In genomic region chr7:150997817-150998216, GRCh38 we compare ENCODE assay signal across 23 cellular contexts. TPM values are rescaled to one million over a fixed set of nuclear protein-coding genes. Genes with fewer than 3 reads are reported as not detected.
"Had no signal": no experiment of that assay in that cellular context is flagged by ENCODE, and none has a peak within 500 bp of the region (broad histone marks: within the 10 kb centered on the region; RNA-seq: fewer than 3 reads in every experiment).

No MANE protein-coding gene starts in this region.

- H3K9me3 ChIP-seq: pancreas, right lobe of liver, thoracic aorta, upper lobe of left lung had no signal

- H3K9me3 Mint-ChIP-seq: activated T-cell treated with anti-CD3 and anti-CD28 coated beads, Interleukin-2, amount 50 U/mL, for 24 hours; stimulated activated effector memory CD8-positive, alpha-beta T cell treated with anti-CD3 and anti-CD28 coated beads, Interleukin-12 subunit alpha, Interleukin-12 subunit beta, amount 100 ng/mL, for 72 hours; WTC11 had no signal

- H3K27me3 ChIP-seq: cardiac muscle cell, dorsolateral prefrontal cortex, pancreas, right lobe of liver, upper lobe of left lung had no signal

- H3K27ac Mint-ChIP-seq: activated CD8-positive, alpha-beta T cell treated with anti-CD3 and anti-CD28 coated beads, Interleukin-2, amount 10 ng/mL, durations not matched to agents 7 days and 5 days; activated T-cell treated with anti-CD3 and anti-CD28 coated beads, Interleukin-2, amount 50 U/mL, for 24 hours; stimulated activated effector memory CD8-positive, alpha-beta T cell treated with anti-CD3 and anti-CD28 coated beads, Interleukin-12 subunit alpha, Interleukin-12 subunit beta, amount 100 ng/mL, for 72 hours; WTC11 had no signal

- H3K4me3 ChIP-seq: cardiac muscle cell, dorsolateral prefrontal cortex, lung, pancreas, right lobe of liver, thoracic aorta, upper lobe of left lung had no signal

- DNase-seq: activated CD4-positive, alpha-beta T cell treated with anti-CD3 and anti-CD28 coated beads for 4 hours; activated CD8-positive, alpha-beta T cell treated with anti-CD3 and anti-CD28 coated beads, Interleukin-2, amount 10 ng/mL, durations not matched to agents 7 days and 5 days; activated T-cell treated with anti-CD3 and anti-CD28 coated beads, Interleukin-2, amount 50 U/mL, for 24 hours; amygdala; dorsolateral prefrontal cortex; erythroblast; hypothalamus; midbrain; right lobe of liver; small intestine; stimulated activated CD4-positive, alpha-beta T cell treated with anti-CD3 and anti-CD28 coated beads, Interleukin-4, amount 100 ng/mL, for 24 hours; T-helper 2 cell; upper lobe of left lung had no signal

- FAIRE-seq: frontal cortex, keratinocyte, pancreas, small intestine had no signal

- H3K4me3 Mint-ChIP-seq: activated CD8-positive, alpha-beta T cell treated with anti-CD3 and anti-CD28 coated beads, Interleukin-2, amount 10 ng/mL, durations not matched to agents 7 days and 5 days; activated T-cell treated with anti-CD3 and anti-CD28 coated beads, Interleukin-2, amount 50 U/mL, for 24 hours; stimulated activated effector memory CD8-positive, alpha-beta T cell treated with anti-CD3 and anti-CD28 coated beads, Interleukin-12 subunit alpha, Interleukin-12 subunit beta, amount 100 ng/mL, for 72 hours; WTC11 had no signal

- H3K36me3 Mint-ChIP-seq: activated naive CD4-positive, alpha-beta T cell treated with anti-CD3 and anti-CD28 coated beads, Interleukin-2, amount 50 U/mL, for 72 hours; WTC11 had no signal

- H3K4me1 ChIP-seq: pancreas, right lobe of liver had no signal

- H3K27ac ChIP-seq: dorsolateral prefrontal cortex, pancreas, right lobe of liver, thoracic aorta, upper lobe of left lung had no signal

- H3K27me3 Mint-ChIP-seq: activated T-cell treated with anti-CD3 and anti-CD28 coated beads, Interleukin-2, amount 50 U/mL, for 24 hours had no signal

- H3K36me3 ChIP-seq: cardiac muscle cell, pancreas, right lobe of liver, thoracic aorta had no signal

RNA-seq across cellular contexts. Expression of gene KCNH2, which starts 19.7 kb away (rescaled TPM):
- total RNA-seq: activated CD8-positive, alpha-beta T cell treated with anti-CD3 and anti-CD28 coated beads, Interleukin-2, amount 10 ng/mL, durations not matched to agents 7 days and 5 days had no signal

RNA-seq across cellular contexts. Expression of gene ATG9B, which starts 26.5 kb away (rescaled TPM):
- total RNA-seq: left lobe of liver had no signal
